12 cellular contexts compared by ENCODE assay signal in genomic region chr15:94272251-94272898, GRCh38. TPM values are rescaled to one million over a fixed set of nuclear protein-coding genes. Genes with fewer than 3 reads are reported as not detected.
DNase-seq lines count a peak whose midpoint lies in the region; ATAC-seq, FAIRE-seq and TF ChIP-seq lines count a peak whose summit lies in the region.
"Had no signal": no experiment of that assay in that cellular context is flagged by ENCODE, and none has a peak within 500 bp of the region (broad histone marks: within the 10 kb centered on the region; RNA-seq: fewer than 3 reads in every experiment).

No MANE protein-coding gene starts in this region.

- H2AFZ ChIP-seq in GM12878 (ENCODE audit: control insufficient read depth, low read depth, low read length): no peak overlapping the region

- RAD21 ChIA-PET in GM12878 (lab: Charles Lee; ENCODE audit: unreplicated experiment): interaction anchor here (1.0 kb wide), 1 partner anchor 16 kb away, joined by 3 read pairs; no protein-coding TSS in a partner anchor

- H3K36me3 ChIP-seq in GM12878 (ENCODE audit: control insufficient read depth in 2 of 2, insufficient read depth in 2 of 2, low read length in 1 of 2) (no peaks in the 10 kb centered on the region), left lung (no peaks in the 10 kb centered on the region), tibial nerve (no peaks in the 10 kb centered on the region)

- WGBS in GM12878 (ENCODE audit: insufficient coverage, insufficient replicate concordance, low lambda C conversion rate, missing lambda C conversion rate): 14% methylated on average over 7 of the region's 7 CpGs
- WGBS in tibial nerve, 2 donors: 81 to 83% methylated on average over 7 of the region's 7 CpGs

- H3K27ac ChIP-seq in GM12878 (ENCODE audit: control insufficient read depth, insufficient read depth) (no peak overlapping the region), coronary artery (no peak overlapping the region), left lung (no peak overlapping the region), tibial nerve (no peak overlapping the region)

- no peaks in the 10 kb centered on the region for H3K79me2 ChIP-seq in GM12878 (ENCODE audit: control insufficient read depth, insufficient read depth, low read length)

- peak; percentile 77 for ATAC-seq in GM18520 (IDR thresholded peaks at IDR 0.05; ENCODE audit: unreplicated experiment)
- peak; percentile 87 for ATAC-seq in GM21576 (IDR thresholded peaks at IDR 0.05; ENCODE audit: unreplicated experiment)
- ATAC-seq in HG03432 (IDR thresholded peaks at IDR 0.05; ENCODE audit: unreplicated experiment): peak; percentile 91
- ATAC-seq in GM12878: peak; percentile 82
- no peak for ATAC-seq in left lung

- H3K4me1 ChIP-seq in GM12878 (ENCODE audit: control insufficient read depth, insufficient read depth, low read length): no peaks in the 10 kb centered on the region
- H3K4me1 ChIP-seq in left lung: peaks cover 0 to 15% of the 10 kb centered on the region in 2 donors
- no peaks in the 10 kb centered on the region for H3K4me1 ChIP-seq in tibial nerve

- peak in 1 of 2 experiments; percentile 75; a peak in 3 of 4 replicates for TF ChIP-seq EP300 in GM12878 (IDR thresholded peaks at IDR 0.05; ENCODE audit: borderline replicate concordance in 1 of 2, control insufficient read depth in 1 of 2, low read depth in 2 of 2, low read length in 2 of 2)
- no peak for TF ChIP-seq EP300 in tibial nerve (IDR thresholded peaks at IDR 0.05)

- in situ Hi-C loops in GM12878 (cut with MboI): no loop called here

- H3K9me3 ChIP-seq in GM12878 (replicated peaks; ENCODE audit: control insufficient read depth, insufficient read depth, low read length): no peaks in the 10 kb centered on the region; the same call in 2 of the 3 replicates
- no peaks in the 10 kb centered on the region for H3K9me3 ChIP-seq in left lung
- peaks cover 0 to 6% (median 0%) of the 10 kb centered on the region in 4 donors for H3K9me3 ChIP-seq in tibial nerve

- no peaks in the 10 kb centered on the region for H3K27me3 ChIP-seq in GM12878 (replicated peaks in 1 of 2; ENCODE audit: control insufficient read depth in 2 of 2, insufficient read depth in 2 of 2, low read length in 1 of 2)
- no peaks in the 10 kb centered on the region for H3K27me3 ChIP-seq in left lung
- no peaks in the 10 kb centered on the region for H3K27me3 ChIP-seq in tibial nerve

- no peak overlapping the region for H3K4me3 ChIP-seq in GM12878
- no peak overlapping the region for H3K4me3 ChIP-seq in coronary artery
- no peak overlapping the region for H3K4me3 ChIP-seq in left lung
- no peak overlapping the region for H3K4me3 ChIP-seq in tibial nerve

- no peak for FAIRE-seq in GM12878 (lab: Jason Lieb, UNC)

- DNase-seq in GM12878 (ENCODE audit: low read depth, low spot score) (peak; percentile 32), cerebellar nuclear complex (lab: John Stamatoyannopoulos, UW) (no peak), coronary artery (ENCODE audit: low spot score) (no peak), left lung (no peak), tibial nerve (ENCODE audit: low spot score in 2 of 2) (no peak)
- DNase-seq: activated CD8-positive, alpha-beta memory T cell treated with anti-CD3 and anti-CD28 coated beads for 24 hours; dermis blood vessel endothelial cell; DND-41; NCI-H748 treated with DMSO at 0.1 percent for 48 hours had no signal

- no TSS peak for BruUV-seq in GM12878 (replicated peaks; lab: Mats Ljungman, UMichigan)

- no peak for TF ChIP-seq RAD21 in GM12878 (IDR thresholded peaks at IDR 0.05; ENCODE audit: insufficient read depth, low read depth, low read length)

- no peak overlapping the region for H3K9ac ChIP-seq in GM12878 (ENCODE audit: control insufficient read depth, insufficient read depth, low read length)

- TF ChIP-seq POLR2A in GM12878 (IDR thresholded peaks at IDR 0.05; ENCODE audit: low read depth, low read length) (no peak), tibial nerve (IDR thresholded peaks at IDR 0.05) (no peak)

- SMC1A ChIA-PET in GM12878 (lab: Charles Lee; ENCODE audit: uncharacterized antibody, unreplicated experiment): interaction anchor here (0.6 to 1.0 kb wide), 2 partner anchors 15 to 34 kb away, joined by 3 to 4 read pairs; no protein-coding TSS in a partner anchor

- TF ChIP-seq CTCF in GM12878 (IDR thresholded peaks at IDR 0.05 in 2 of 3, conservative IDR thresholded peaks at IDR 0.05 in 1 of 3; ENCODE audit: control insufficient read depth in 2 of 3, extremely low read depth in 1 of 3, insufficient read depth in 1 of 3, low read depth in 3 of 3, low read length in 3 of 3): no peak
- TF ChIP-seq CTCF in coronary artery (IDR thresholded peaks at IDR 0.05): no peak
- TF ChIP-seq CTCF in left lung (IDR thresholded peaks at IDR 0.05): no peak
- no peak for TF ChIP-seq CTCF in tibial nerve (IDR thresholded peaks at IDR 0.05)

- H4K20me1 ChIP-seq in GM12878 (ENCODE audit: control insufficient read depth, insufficient read depth): no peaks in the 10 kb centered on the region

- intact Hi-C loops in GM12878 (cut with micrococcal nuclease; ENCODE audit: unreplicated experiment): no loop called here
- intact Hi-C loops in left lung (cut with DNase I): no loop called here

- POLR2A ChIA-PET in GM12878 (lab: Charles Lee): interaction anchor here (0.6 kb wide), 1 partner anchor 14 kb away, joined by 3 read pairs; no protein-coding TSS in a partner anchor

- CTCF ChIA-PET in GM12878 (lab: Yijun Ruan, JAX): interaction anchor here (1.6 kb wide), 1 partner anchor 43 kb away, joined by 3 read pairs; no protein-coding TSS in a partner anchor

- no peak overlapping the region for H3K4me2 ChIP-seq in GM12878 (ENCODE audit: control insufficient read depth, insufficient read depth)

TF ChIP-seq in GM12878, 131 proteins besides CTCF, POLR2A, EP300 and RAD21 (continues in another document):
- TF ChIP-seq GATAD2B (conservative IDR thresholded peaks at IDR 0.05; ENCODE audit: low read depth): peak; percentile 34; the same call in 1 of the 2 replicates
- TF ChIP-seq ZBED1 (IDR thresholded peaks at IDR 0.05; ENCODE audit: borderline replicate concordance): no peak
- TF ChIP-seq SPI1 (IDR thresholded peaks at IDR 0.05; ENCODE audit: borderline replicate concordance, insufficient read depth, low read depth, low read length): peak; percentile 57
- no peak for TF ChIP-seq NFIC (IDR thresholded peaks at IDR 0.05; ENCODE audit: low read depth, low read length)
- peak; percentile 77 for TF ChIP-seq ZNF687 (IDR thresholded peaks at IDR 0.05)
- TF ChIP-seq ATF7 (IDR thresholded peaks at IDR 0.05; ENCODE audit: low read depth): peak; percentile 70; the same call in 1 of the 2 replicates
- TF ChIP-seq ZZZ3 (IDR thresholded peaks at IDR 0.05; ENCODE audit: control insufficient read depth, insufficient read length, low read depth): no peak
- peak; percentile 78 for TF ChIP-seq NBN (IDR thresholded peaks at IDR 0.05)
- TF ChIP-seq IKZF1 (conservative IDR thresholded peaks at IDR 0.05): no peak; the same call in none of the 2 replicates
- TF ChIP-seq BMI1 (IDR thresholded peaks at IDR 0.05; ENCODE audit: borderline replicate concordance): peak; percentile 46; the same call in 1 of the 2 replicates
- TF ChIP-seq MTA2 (IDR thresholded peaks at IDR 0.05; ENCODE audit: low read depth): peak; percentile 76; the same call in 1 of the 2 replicates

RNA-seq across cellular contexts. Expression of gene MCTP2, which starts 41.0 kb away (rescaled TPM):
- 85.3 and 89.1 TPM in 2 replicates for total RNA-seq in GM12878 (2013; cell fraction: nucleolus; rRNA removed)
- total RNA-seq in GM12878 (2014; rRNA removed) (0.87 and 1.1 TPM in 2 replicates), GM12878 (2014; rRNA removed; fragmentation: Illumina TruSeq; extraction: Trizol) (0.92 and 1.0 TPM in 2 replicates), GM12878 (2021) (1.0 and 1.5 TPM in 2 replicates), left lung (10 to 100 TPM; 33.2 to 38.8 TPM), tibial nerve (10 to 100 TPM; 12.0 to 18.3 (median 15.2) TPM)
- 0.68 TPM for polyA plus RNA-seq in GM12878 (2011; ENCODE audit: low read depth)
- polyA plus RNA-seq in GM12878 (2011; rRNA removed) (39.3 and 48.5 TPM in 2 replicates), GM12878 (2014; fragmentation: Illumina TruSeq; extraction: Trizol) (0.76 and 1.0 TPM in 2 replicates), GM12878 (2014; fragmentation: Nextera tagmentation; extraction: Ambion mirVana) (under 1 TPM; 0.24 to 0.26 TPM), GM12878 (2014; rRNA removed) (0.67 and 1.1 TPM in 2 replicates), GM12878 (2016; fragmentation: Nextera tagmentation; extraction: Ambion mirVana) (under 1 TPM; 0.33 to 0.36 TPM)
- polyA plus RNA-seq in GM12878 (2011; cell fraction: cytosol; rRNA removed): 39.4 and 45.7 TPM in 2 replicates
- 85.2 and 124 TPM in 2 replicates for polyA plus RNA-seq in GM12878 (2011; cell fraction: nucleus; rRNA removed)
- 0.87 and 1.5 TPM in 2 replicates for polyA plus RNA-seq in GM12878 (2012)
- polyA minus RNA-seq in GM12878 (2011; rRNA and poly(A)+ RNA removed): 107 and 119 TPM in 2 replicates
- polyA minus RNA-seq in GM12878 (2011; cell fraction: cytosol; rRNA and poly(A)+ RNA removed): 21.6 and 32.2 TPM in 2 replicates
- polyA minus RNA-seq in GM12878 (2011; cell fraction: nucleus; rRNA and poly(A)+ RNA removed): 87.2 and 98.2 TPM in 2 replicates
